In the genomic region with DNA sequence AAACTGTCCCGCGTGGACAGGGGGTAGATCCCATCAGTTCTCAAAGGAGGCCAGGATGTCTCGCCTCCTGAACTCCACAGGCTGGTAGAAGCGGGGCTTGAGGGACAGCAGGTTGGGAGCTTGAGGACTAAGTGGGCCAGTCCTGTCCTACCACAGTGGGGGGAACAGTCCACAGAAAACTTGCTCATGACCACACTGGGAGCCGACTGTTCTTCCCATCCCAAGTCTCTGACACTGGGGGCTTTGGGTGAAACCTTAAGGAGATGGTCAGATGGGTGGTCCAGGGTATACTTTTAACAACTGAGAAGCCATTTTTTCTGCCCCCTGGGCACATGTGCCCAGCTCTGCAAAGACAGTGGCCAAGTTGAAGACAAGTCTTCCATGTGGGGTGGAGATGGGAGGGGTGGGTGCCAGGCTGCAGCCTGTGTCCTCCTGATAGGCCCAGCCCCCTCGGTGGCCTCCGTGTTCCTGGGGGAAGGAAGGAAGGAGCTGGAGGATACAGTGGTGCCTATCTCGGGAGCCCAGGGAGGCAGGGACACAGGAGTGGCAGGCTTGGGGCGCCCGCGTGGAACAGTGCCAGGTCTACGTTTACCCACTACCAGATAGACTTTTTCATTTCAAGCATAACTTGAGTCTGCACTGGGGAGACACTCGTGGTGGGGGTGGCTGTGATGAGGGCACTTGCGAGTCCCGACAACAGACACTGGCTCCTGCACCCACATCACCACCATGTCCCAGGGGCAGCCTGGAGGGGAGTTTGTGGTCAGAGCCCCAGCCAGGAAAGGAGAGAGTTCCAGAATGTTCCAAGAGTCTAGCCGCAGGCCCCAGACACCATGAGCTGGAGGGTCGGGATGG, we compare ENCODE assay signal across 13 cellular contexts. TPM values are rescaled to one million over a fixed set of nuclear protein-coding genes. Genes with fewer than 3 reads are reported as not detected.
DNase-seq lines count a peak whose midpoint lies in the region; ATAC-seq and TF ChIP-seq lines count a peak whose summit lies in the region.
"Had no signal": no experiment of that assay in that cellular context is flagged by ENCODE, and none has a peak within 500 bp of the region (broad histone marks: within the 10 kb centered on the region; RNA-seq: fewer than 3 reads in every experiment).

No MANE protein-coding gene starts in this region.

- TF ChIP-seq POLR2A in Peyer's patch (IDR thresholded peaks at IDR 0.05), result no peak

- POLR2A ChIA-PET in RWPE1 (lab: Yijun Ruan, JAX; ENCODE audit: low non-redundant PET), result no interaction called here

- peaks cover 0 to 22% (median 16%) of the 10 kb centered on the region in 4 donors for H3K4me1 ChIP-seq in Peyer's patch

- H3K4me3 Mint-ChIP-seq in activated T-cell treated with anti-CD3 and anti-CD28 coated beads, Interleukin-2, amount 50 U/mL, for 24 hours, result no peak overlapping the region
- no peak overlapping the region for H3K4me3 Mint-ChIP-seq in activated T-cell treated with anti-CD3 and anti-CD28 coated beads, Interleukin-2, amount 50 U/mL, for 4 hours
- H3K4me3 Mint-ChIP-seq in brain, result no peak overlapping the region
- peak overlapping the region; percentile 57 for H3K4me3 Mint-ChIP-seq in stimulated activated memory B cell treated with anti-CD40 and anti-IgM and Interleukin-4, amounts not matched to agents 10 μg/mL and 1 μg/mL and 100 μg/mL, for 72 hours

- no peak for DNase-seq in activated T-cell treated with anti-CD3 and anti-CD28 coated beads, Interleukin-2, amount 50 U/mL, for 24 hours
- no peak for DNase-seq in activated T-cell treated with anti-CD3 and anti-CD28 coated beads, Interleukin-2, amount 50 U/mL, for 4 hours
- DNase-seq in RWPE1 (ENCODE audit: low spot score), result no peak
- DNase-seq in Peyer's patch, result no peak
- no peak for DNase-seq in RPMI8226
- DNase-seq: NCI-H1048, ovary, spleen, testis had no signal

- TF ChIP-seq CTCF in RWPE1 (conservative IDR thresholded peaks at IDR 0.05; ENCODE audit: low read depth), result no peak
- no peak for TF ChIP-seq CTCF in brain (conservative IDR thresholded peaks at IDR 0.05)
- TF ChIP-seq CTCF in Peyer's patch (IDR thresholded peaks at IDR 0.05), result no peak

- peaks cover 42% of the 10 kb centered on the region for H3K4me1 Mint-ChIP-seq in activated T-cell treated with anti-CD3 and anti-CD28 coated beads, Interleukin-2, amount 50 U/mL, for 24 hours (ENCODE audit: low read depth)
- H3K4me1 Mint-ChIP-seq in activated T-cell treated with anti-CD3 and anti-CD28 coated beads, Interleukin-2, amount 50 U/mL, for 4 hours (ENCODE audit: low read depth), result peaks cover 36% of the 10 kb centered on the region
- peaks cover 25% of the 10 kb centered on the region for H3K4me1 Mint-ChIP-seq in brain
- peaks cover 55% of the 10 kb centered on the region for H3K4me1 Mint-ChIP-seq in stimulated activated memory B cell treated with anti-CD40 and anti-IgM and Interleukin-4, amounts not matched to agents 10 μg/mL and 1 μg/mL and 100 μg/mL, for 72 hours

- H3K9me3 ChIP-seq in Peyer's patch, result no peaks in the 10 kb centered on the region
- H3K9me3 ChIP-seq: adrenal gland, ovary, spleen, testis had no signal

- H3K27ac ChIP-seq in RWPE1 (peak overlapping the region; percentile 75), Peyer's patch (no peak overlapping the region)
- H3K27ac ChIP-seq: adrenal gland, ovary, testis had no signal

- H3K36me3 Mint-ChIP-seq in activated T-cell treated with anti-CD3 and anti-CD28 coated beads, Interleukin-2, amount 50 U/mL, for 24 hours (ENCODE audit: low read depth), result peaks cover 70% of the 10 kb centered on the region
- peaks cover 14% of the 10 kb centered on the region for H3K36me3 Mint-ChIP-seq in activated T-cell treated with anti-CD3 and anti-CD28 coated beads, Interleukin-2, amount 50 U/mL, for 4 hours (ENCODE audit: insufficient read depth)
- peaks cover 4% of the 10 kb centered on the region for H3K36me3 Mint-ChIP-seq in brain
- peaks cover 23% of the 10 kb centered on the region for H3K36me3 Mint-ChIP-seq in stimulated activated memory B cell treated with anti-CD40 and anti-IgM and Interleukin-4, amounts not matched to agents 10 μg/mL and 1 μg/mL and 100 μg/mL, for 72 hours

- no peaks in the 10 kb centered on the region for H3K27me3 Mint-ChIP-seq in activated T-cell treated with anti-CD3 and anti-CD28 coated beads, Interleukin-2, amount 50 U/mL, for 24 hours
- H3K27me3 Mint-ChIP-seq in activated T-cell treated with anti-CD3 and anti-CD28 coated beads, Interleukin-2, amount 50 U/mL, for 4 hours (ENCODE audit: low read depth), result no peaks in the 10 kb centered on the region
- H3K27me3 Mint-ChIP-seq in brain, result no peaks in the 10 kb centered on the region
- no peaks in the 10 kb centered on the region for H3K27me3 Mint-ChIP-seq in stimulated activated memory B cell treated with anti-CD40 and anti-IgM and Interleukin-4, amounts not matched to agents 10 μg/mL and 1 μg/mL and 100 μg/mL, for 72 hours

- CTCF ChIA-PET in RWPE1 (lab: Yijun Ruan, JAX), result interaction anchor here (0.6 to 11.3 kb wide), 5 partner anchors 15 to 111 kb away, joined by 3 to 155 read pairs (median 3); a partner anchor contains a TSS

- no peak for ATAC-seq in activated T-cell treated with anti-CD3 and anti-CD28 coated beads, Interleukin-2, amount 50 U/mL, for 4 hours
- ATAC-seq in stimulated activated memory B cell treated with anti-CD40 and anti-IgM and Interleukin-4, amounts not matched to agents 10 μg/mL and 1 μg/mL and 100 μg/mL, for 72 hours, result no peak
- ATAC-seq in HG03342 (IDR thresholded peaks at IDR 0.05; ENCODE audit: unreplicated experiment), result no peak

- peaks cover 0 to 25% (median 0%) of the 10 kb centered on the region in 3 donors for H3K36me3 ChIP-seq in Peyer's patch
- H3K36me3 ChIP-seq: adrenal gland, ovary had no signal

- no peaks in the 10 kb centered on the region for H3K27me3 ChIP-seq in Peyer's patch
- H3K27me3 ChIP-seq: adrenal gland, ovary, spleen, testis had no signal

- H3K9me3 Mint-ChIP-seq in activated T-cell treated with anti-CD3 and anti-CD28 coated beads, Interleukin-2, amount 50 U/mL, for 24 hours, result no peaks in the 10 kb centered on the region
- no peaks in the 10 kb centered on the region for H3K9me3 Mint-ChIP-seq in activated T-cell treated with anti-CD3 and anti-CD28 coated beads, Interleukin-2, amount 50 U/mL, for 4 hours
- no peaks in the 10 kb centered on the region for H3K9me3 Mint-ChIP-seq in brain
- no peaks in the 10 kb centered on the region for H3K9me3 Mint-ChIP-seq in stimulated activated memory B cell treated with anti-CD40 and anti-IgM and Interleukin-4, amounts not matched to agents 10 μg/mL and 1 μg/mL and 100 μg/mL, for 72 hours

- H3K27ac Mint-ChIP-seq in activated T-cell treated with anti-CD3 and anti-CD28 coated beads, Interleukin-2, amount 50 U/mL, for 24 hours, result peak overlapping the region; percentile 99
- H3K27ac Mint-ChIP-seq in brain, result peak overlapping the region in 3 of 5 experiments; percentile 8 to 49 (median 24)
- H3K27ac Mint-ChIP-seq in stimulated activated memory B cell treated with anti-CD40 and anti-IgM and Interleukin-4, amounts not matched to agents 10 μg/mL and 1 μg/mL and 100 μg/mL, for 72 hours, result peak overlapping the region; percentile 95

- no peak overlapping the region for H3K4me3 ChIP-seq in Peyer's patch
- H3K4me3 ChIP-seq: adrenal gland, ovary, spleen, testis had no signal

RNA-seq across cellular contexts. Expression of a gene that starts 14.7 kb away (rescaled TPM):
- total RNA-seq in activated T-cell treated with anti-CD3 and anti-CD28 coated beads, Interleukin-2, amount 50 U/mL, for 4 hours, result 10 to 100 TPM; 80.7 to 94.6 (median 85.8) TPM
- 8.9 TPM for polyA plus RNA-seq in brain (ENCODE audit: insufficient read depth, low read depth, low replicate concordance)
- 100 to 1,000 TPM in 2 of 4 donors, 10 to 100 TPM in 2; 31.4 to 134 (median 91.0) TPM for total RNA-seq in Peyer's patch

RNA-seq across cellular contexts. Expression of a gene that starts 25.0 kb away (rescaled TPM):
- 10 to 100 TPM; 30.4 to 32.7 (median 31.7) TPM for total RNA-seq in activated T-cell treated with anti-CD3 and anti-CD28 coated beads, Interleukin-2, amount 50 U/mL, for 4 hours
- 7.1 TPM for polyA plus RNA-seq in brain (ENCODE audit: insufficient read depth, low read depth, low replicate concordance)
- 10 to 100 TPM; 15.4 to 30.5 (median 25.3) TPM for total RNA-seq in Peyer's patch

Comparison
In these comparisons a context has a peak if more than half of its experiments do, and no peak if none do; other contexts are left out.
1. H3K27ac Mint-ChIP-seq: peak in every context shown above with its lines; median percentile 99 in activated T-cell treated with anti-CD3 and anti-CD28 coated beads, Interleukin-2, amount 50 U/mL, for 24 hours; 95 in stimulated activated memory B cell treated with anti-CD40 and anti-IgM and Interleukin-4, amounts not matched to agents 10 μg/mL and 1 μg/mL and 100 μg/mL, for 72 hours; 24 in brain.